1 cellular context compared by ENCODE assay signal in the genomic region with DNA sequence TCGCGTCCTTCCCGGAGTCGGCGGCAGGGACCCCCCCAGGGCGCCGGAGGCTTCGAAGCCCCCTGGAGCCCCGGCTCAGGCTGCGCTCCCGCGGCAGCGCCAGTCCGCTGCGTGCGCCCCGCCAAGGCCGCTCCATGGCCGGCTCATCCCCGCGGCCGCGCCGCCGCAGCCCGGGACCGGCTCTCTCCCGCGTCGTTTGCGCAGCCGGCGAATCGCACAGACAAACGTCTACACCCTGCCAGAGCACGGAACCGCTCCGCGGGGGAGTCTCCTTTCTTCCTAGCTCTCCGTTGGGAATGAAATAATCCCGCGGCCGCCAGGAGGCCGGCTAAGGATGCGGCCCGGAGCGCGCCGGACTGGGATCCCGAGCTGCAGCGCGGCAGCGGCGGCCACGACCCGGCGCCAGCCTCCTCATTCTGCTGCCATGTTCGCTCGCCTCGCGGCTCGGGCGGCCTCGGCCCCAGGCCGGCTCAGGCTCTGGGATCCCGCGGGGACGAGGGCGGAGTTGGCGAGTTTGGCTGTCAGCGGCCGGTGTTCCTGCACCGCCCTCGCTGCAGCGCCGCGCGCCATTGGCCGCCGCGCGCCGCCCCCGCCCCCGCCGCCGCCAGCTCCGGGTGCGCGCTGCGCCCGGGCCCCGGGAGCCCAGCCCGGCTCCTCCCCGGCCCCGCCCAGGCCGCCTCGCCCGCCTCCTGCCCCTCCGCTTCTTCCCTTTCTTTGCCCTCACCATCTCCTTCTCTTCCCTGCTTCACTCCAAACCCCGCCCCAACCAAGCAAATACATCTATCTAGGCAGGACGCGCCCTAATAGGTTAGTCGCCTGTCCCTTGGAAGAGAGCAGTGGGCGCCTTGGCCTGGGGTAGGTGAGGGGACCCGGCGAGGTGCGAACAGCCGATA.
TF ChIP-seq lines count a peak whose summit lies in the region.

A gene with protein sequence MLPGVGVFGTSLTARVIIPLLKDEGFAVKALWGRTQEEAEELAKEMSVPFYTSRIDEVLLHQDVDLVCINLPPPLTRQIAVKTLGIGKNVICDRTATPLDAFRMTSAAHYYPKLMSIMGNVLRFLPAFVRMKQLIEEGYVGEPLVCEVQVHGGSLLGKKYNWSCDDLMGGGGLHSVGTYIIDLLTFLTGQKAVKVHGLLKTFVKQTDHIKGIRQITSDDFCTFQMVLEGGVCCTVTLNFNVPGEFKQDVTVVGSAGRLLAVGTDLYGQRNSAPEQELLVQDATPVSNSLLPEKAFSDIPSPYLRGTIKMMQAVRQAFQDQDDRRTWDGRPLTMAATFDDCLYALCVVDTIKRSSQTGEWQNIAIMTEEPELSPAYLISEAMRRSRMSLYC (minus strand): TSS at position 479 of the 893 bp plus-strand sequence. CDS start 710 bp downstream, outside the sequence.

TF ChIP-seq in WTC11, 78 proteins besides CTCF, POLR2A, EP300 and RAD21 (continued from another document):
- TF ChIP-seq CREM (CRISPR knock-in tag; IDR thresholded peaks at IDR 0.05): peak; percentile 23; the same call in 1 of the 2 replicates
- TF ChIP-seq FOXK1 (CRISPR knock-in tag; IDR thresholded peaks at IDR 0.05): 0 out of 2 replicates have a peak, but pooled peaks have one; percentile 3
- no peak for TF ChIP-seq TCF7 (CRISPR knock-in tag; IDR thresholded peaks at IDR 0.05; ENCODE audit: low read depth)
- no peak for TF ChIP-seq ETV6 (CRISPR knock-in tag; IDR thresholded peaks at IDR 0.05)
- TF ChIP-seq ZNF219 (CRISPR knock-in tag; IDR thresholded peaks at IDR 0.05; ENCODE audit: borderline replicate concordance): 0 out of 2 replicates have a peak, but pooled peaks have one; percentile 7
- TF ChIP-seq, protein P1, sequence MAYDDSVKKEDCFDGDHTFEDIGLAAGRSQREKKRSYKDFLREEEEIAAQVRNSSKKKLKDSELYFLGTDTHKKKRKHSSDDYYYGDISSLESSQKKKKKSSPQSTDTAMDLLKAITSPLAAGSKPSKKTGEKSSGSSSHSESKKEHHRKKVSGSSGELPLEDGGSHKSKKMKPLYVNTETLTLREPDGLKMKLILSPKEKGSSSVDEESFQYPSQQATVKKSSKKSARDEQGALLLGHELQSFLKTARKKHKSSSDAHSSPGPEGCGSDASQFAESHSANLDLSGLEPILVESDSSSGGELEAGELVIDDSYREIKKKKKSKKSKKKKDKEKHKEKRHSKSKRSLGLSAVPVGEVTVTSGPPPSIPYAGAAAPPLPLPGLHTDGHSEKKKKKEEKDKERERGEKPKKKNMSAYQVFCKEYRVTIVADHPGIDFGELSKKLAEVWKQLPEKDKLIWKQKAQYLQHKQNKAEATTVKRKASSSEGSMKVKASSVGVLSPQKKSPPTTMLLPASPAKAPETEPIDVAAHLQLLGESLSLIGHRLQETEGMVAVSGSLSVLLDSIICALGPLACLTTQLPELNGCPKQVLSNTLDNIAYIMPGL (CRISPR knock-in tag; IDR thresholded peaks at IDR 0.05): peak; percentile 91; the same call in 1 of the 2 replicates
- TF ChIP-seq GABPB1 (CRISPR knock-in tag; IDR thresholded peaks at IDR 0.05): peak; percentile 29; the same call in 1 of the 2 replicates
